2 cellular contexts compared by ENCODE assay signal in genomic region chr9:89612566-89613278, GRCh38.
A peak's percentile ranks its signal among the peaks of the same experiment; 100 is the strongest.
TF ChIP-seq lines count a peak whose summit lies in the region.

No MANE protein-coding gene starts in this region.

TF ChIP-seq in IMR-90, 13 proteins besides CTCF, POLR2A, EP300 and RAD21:
- TF ChIP-seq USF2 (IDR thresholded peaks at IDR 0.05; ENCODE audit: low read depth, low read length) (no peak), RFX5 (IDR thresholded peaks at IDR 0.05; ENCODE audit: low read depth, low read length) (no peak), MAFK (IDR thresholded peaks at IDR 0.05; ENCODE audit: low read depth, low read length) (peak; percentile 91)
TF ChIP-seq in IMR-90: peak in this region for 1.

TF ChIP-seq in K562, 482 proteins besides CTCF, POLR2A, EP300 and RAD21:
- peak; percentile 74 for TF ChIP-seq ZNF316 (IDR thresholded peaks at IDR 0.05)
- no peak for TF ChIP-seq CREB3 (tag; conservative IDR thresholded peaks at IDR 0.05; ENCODE audit: low read depth)
- TF ChIP-seq NR2C1 (IDR thresholded peaks at IDR 0.05): no peak
- TF ChIP-seq NR2C1 (tag; IDR thresholded peaks at IDR 0.05): no peak
- no peak for TF ChIP-seq RFX5 (IDR thresholded peaks at IDR 0.05; ENCODE audit: low read depth, low read length)
- no peak for TF ChIP-seq STAG1 (CRISPR knock-in tag; IDR thresholded peaks at IDR 0.05; ENCODE audit: borderline replicate concordance)
- peak; percentile 59 for TF ChIP-seq MAFK (IDR thresholded peaks at IDR 0.05; ENCODE audit: low read length)
- TF ChIP-seq ETV5 (CRISPR knock-in tag; IDR thresholded peaks at IDR 0.05; ENCODE audit: low read depth): no peak
- TF ChIP-seq NCOA1 (IDR thresholded peaks at IDR 0.05; ENCODE audit: low read depth): no peak
- peak; percentile 57; the same call in 1 of the 2 replicates for TF ChIP-seq MAFG (tag; conservative IDR thresholded peaks at IDR 0.05)
- TF ChIP-seq MYBL2 (IDR thresholded peaks at IDR 0.05; ENCODE audit: low read depth): no peak
- no peak for TF ChIP-seq MYBL2 (CRISPR knock-in tag; IDR thresholded peaks at IDR 0.05; ENCODE audit: borderline replicate concordance)
- no peak for TF ChIP-seq HMG20B (CRISPR knock-in tag; IDR thresholded peaks at IDR 0.05)
- TF ChIP-seq ZBTB43 (CRISPR knock-in tag; IDR thresholded peaks at IDR 0.05): no peak
- no peak for TF ChIP-seq NFE2L1 (tag; IDR thresholded peaks at IDR 0.05; ENCODE audit: borderline replicate concordance, low read depth)
- no peak for TF ChIP-seq EGR1 (conservative IDR thresholded peaks at IDR 0.05)
- TF ChIP-seq HMG20A (CRISPR knock-in tag; conservative IDR thresholded peaks at IDR 0.05): no peak
- TF ChIP-seq AFF1 (IDR thresholded peaks at IDR 0.05; ENCODE audit: low read depth in 1 of 2, partially characterized antibody in 2 of 2): no peak
- TF ChIP-seq KLF13 (tag; IDR thresholded peaks at IDR 0.05; ENCODE audit: borderline replicate concordance, low read depth): no peak
- no peak for TF ChIP-seq ZNF589 (CRISPR knock-in tag; IDR thresholded peaks at IDR 0.05; ENCODE audit: low read depth)
- TF ChIP-seq SIX5 (IDR thresholded peaks at IDR 0.05; ENCODE audit: borderline replicate concordance in 1 of 2, insufficient read depth in 1 of 2, low read depth in 1 of 2, low read length in 2 of 2): no peak
- TF ChIP-seq C11orf30 (IDR thresholded peaks at IDR 0.05; ENCODE audit: low read depth): peak; percentile 67; the same call in 1 of the 2 replicates
- TF ChIP-seq SNIP1 (IDR thresholded peaks at IDR 0.05; ENCODE audit: low read depth): no peak
- no peak for TF ChIP-seq ZBTB12 (CRISPR knock-in tag; IDR thresholded peaks at IDR 0.05)
- no peak for TF ChIP-seq MYC (IDR thresholded peaks at IDR 0.05; ENCODE audit: low read depth, low read length)
- no peak for TF ChIP-seq MYC (CRISPR knock-in tag; IDR thresholded peaks at IDR 0.05; ENCODE audit: borderline replicate concordance, low read depth)
- TF ChIP-seq MAFF (IDR thresholded peaks at IDR 0.05; ENCODE audit: low read length): peak; percentile 58
- no peak for TF ChIP-seq ZNF384 (IDR thresholded peaks at IDR 0.05; ENCODE audit: low read depth, low read length)
- no peak for TF ChIP-seq ZNF57 (CRISPR knock-in tag; IDR thresholded peaks at IDR 0.05)
- no peak for TF ChIP-seq SETDB1 (IDR thresholded peaks at IDR 0.05; ENCODE audit: low read length)
TF ChIP-seq in K562: peak in this region for 5.
